ENCODE assay signal across 25 cellular contexts in genomic region chr3:159233734-159234133, GRCh38.
"Had no signal": no experiment of that assay in that cellular context is flagged by ENCODE, and none has a peak within 500 bp of the region (broad histone marks: within the 10 kb centered on the region; RNA-seq: fewer than 3 reads in every experiment).

No MANE protein-coding gene starts in this region.

- H3K27me3 ChIP-seq: colonic mucosa, ovary, sigmoid colon, spleen, testis, tibial artery had no signal

- H3K4me3 ChIP-seq: colonic mucosa, lower lobe of right lung, ovary, psoas muscle, sigmoid colon, spleen, testis, tibial artery had no signal

- H3K4me1 ChIP-seq: colonic mucosa, lower lobe of right lung, psoas muscle, spleen, testis, tibial artery had no signal

- H3K27ac ChIP-seq: colonic mucosa, epithelial cell of prostate, lower lobe of right lung, ovary, psoas muscle, sigmoid colon, spleen, testis, tibial artery had no signal

- DNase-seq: colonic mucosa; effector CD8-positive, alpha-beta T cell; endodermal cell; hypothalamus; immature natural killer cell; islet precursor cell; kidney glomerular epithelial cell; left ventricle myocardium superior; lower lobe of right lung; natural killer cell; occipital lobe; posterior cingulate gyrus; psoas muscle; right cardiac atrium; sigmoid colon; spleen; stimulated activated CD4-positive, alpha-beta T cell treated with anti-CD3 and anti-CD28 coated beads, Interleukin-4, amount 100 ng/mL, for 4 hours; stimulated activated naive CD8-positive, alpha-beta T cell treated with anti-CD3 and anti-CD28 coated beads, Interleukin-15, Interleukin-2, amounts not matched to agents 100 U/mL and 50 U/mL, for 24 hours; substantia nigra; testis; tibial artery had no signal

- ATAC-seq: esophagus mucosa; left ventricle myocardium superior; lower lobe of right lung; natural killer cell; psoas muscle; right cardiac atrium; stimulated activated memory B cell treated with anti-CD40 and anti-IgM and Interleukin-4, amounts not matched to agents 10 μg/mL and 1 μg/mL and 100 μg/mL, for 72 hours; stimulated activated naive CD8-positive, alpha-beta T cell treated with anti-CD3 and anti-CD28 coated beads, Interleukin-15, Interleukin-2, amounts not matched to agents 100 U/mL and 50 U/mL, for 24 hours had no signal

- H3K9me3 ChIP-seq: colonic mucosa, lower lobe of right lung, ovary, psoas muscle, sigmoid colon, testis, tibial artery had no signal

- H3K36me3 ChIP-seq: colonic mucosa, lower lobe of right lung, ovary, sigmoid colon, spleen, tibial artery had no signal
